Comparison of ENCODE assay signal across 15 cellular contexts in genomic region chr9:16825364-16825763, GRCh38. TPM values are rescaled to one million over a fixed set of nuclear protein-coding genes. Genes with fewer than 3 reads are reported as not detected.
DNase-seq lines count a peak whose midpoint lies in the region; ATAC-seq, FAIRE-seq and TF ChIP-seq lines count a peak whose summit lies in the region.
"Had no signal": no experiment of that assay in that cellular context is flagged by ENCODE, and none has a peak within 500 bp of the region (broad histone marks: within the 10 kb centered on the region; RNA-seq: fewer than 3 reads in every experiment).

No MANE protein-coding gene starts in this region.

- H3K9ac ChIP-seq in astrocyte (ENCODE audit: low read length) (peak overlapping the region; percentile 57), iPS-15b (ENCODE audit: low read depth, low read length) (peak overlapping the region; percentile 8)

- TF ChIP-seq CTCF in astrocyte (IDR thresholded peaks at IDR 0.05; ENCODE audit: insufficient read depth, low read depth, low read length) = no peak
- TF ChIP-seq CTCF in suprapubic skin (IDR thresholded peaks at IDR 0.05) = no peak

- no peak overlapping the region for H3K4me3 Mint-ChIP-seq in astrocyte (ENCODE audit: unreplicated experiment)
- H3K4me3 Mint-ChIP-seq: activated naive CD4-positive, alpha-beta T cell treated with anti-CD3 and anti-CD28 coated beads for 36 hours; naive B cell had no signal

- H3K9me3 ChIP-seq in astrocyte (ENCODE audit: insufficient read depth, low read depth, low read length) (no peaks in the 10 kb centered on the region), iPS-15b (ENCODE audit: control insufficient read depth, insufficient read depth, low read length) (no peaks in the 10 kb centered on the region), suprapubic skin (no peaks in the 10 kb centered on the region)
- H3K9me3 ChIP-seq: colonic mucosa had no signal

- H3K4me1 Mint-ChIP-seq in astrocyte (ENCODE audit: low read depth, unreplicated experiment) = peaks cover 45% of the 10 kb centered on the region
- H3K4me1 Mint-ChIP-seq: naive B cell had no signal

- TF ChIP-seq POLR2A in suprapubic skin (IDR thresholded peaks at IDR 0.05) = no peak

- peak overlapping the region; percentile 78 for H3K4me2 ChIP-seq in astrocyte (ENCODE audit: low read length)

- H3K27ac ChIP-seq in astrocyte (ENCODE audit: low read depth, low read length) = peak overlapping the region; percentile 65
- H3K27ac ChIP-seq in suprapubic skin = peak overlapping the region; percentile 35
- H3K27ac ChIP-seq: foreskin keratinocyte had no signal

- H3K4me3 ChIP-seq in astrocyte (ENCODE audit: insufficient read depth, low read depth, low read length) = peak overlapping the region; percentile 9
- no peak overlapping the region for H3K4me3 ChIP-seq in iPS-15b (ENCODE audit: low read depth, low read length)
- no peak overlapping the region for H3K4me3 ChIP-seq in suprapubic skin
- H3K4me3 ChIP-seq: colonic mucosa had no signal

- TF ChIP-seq EP300 in suprapubic skin (IDR thresholded peaks at IDR 0.05) = no peak

- peak; percentile 47 for FAIRE-seq in astrocyte (lab: Jason Lieb, UNC)
- FAIRE-seq: TTC549 had no signal

- H3K27me3 ChIP-seq in astrocyte (ENCODE audit: insufficient read depth, low read length) (no peaks in the 10 kb centered on the region), iPS-15b (ENCODE audit: control insufficient read depth, insufficient read depth, low read length) (no peaks in the 10 kb centered on the region), suprapubic skin (no peaks in the 10 kb centered on the region)
- H3K27me3 ChIP-seq: colonic mucosa had no signal

- no peaks in the 10 kb centered on the region for H4K20me1 ChIP-seq in astrocyte (ENCODE audit: insufficient read depth, low read length)

- 52% methylated on average over 1 of the region's 1 CpG for WGBS in suprapubic skin

- DNase-seq in HCEC 1CT (peak; percentile 65), astrocyte (ENCODE audit: low read depth) (peak; percentile 25), suprapubic skin (ENCODE audit: low spot score in 2 of 2) (no peak), islet precursor cell (no peak)
- DNase-seq: activated naive CD4-positive, alpha-beta T cell treated with anti-CD3 and anti-CD28 coated beads for 36 hours; colonic mucosa; foreskin keratinocyte; naive B cell; NCI-H2029 treated with DMSO at 0.1 percent for 48 hours; right cardiac atrium; SHP77 treated with DMSO at 0.1 percent for 48 hours had no signal

- no peaks in the 10 kb centered on the region for H3K36me3 Mint-ChIP-seq in astrocyte (ENCODE audit: low read depth, unreplicated experiment)
- H3K36me3 Mint-ChIP-seq: naive B cell had no signal

- peak overlapping the region; percentile 96 for H3K27ac Mint-ChIP-seq in astrocyte (ENCODE audit: unreplicated experiment)
- H3K27ac Mint-ChIP-seq: activated naive CD4-positive, alpha-beta T cell treated with anti-CD3 and anti-CD28 coated beads for 36 hours had no signal

- H3K36me3 ChIP-seq in astrocyte (ENCODE audit: insufficient read depth, low read length) (no peaks in the 10 kb centered on the region), iPS-15b (ENCODE audit: control insufficient read depth, insufficient read depth, low read length) (no peaks in the 10 kb centered on the region), suprapubic skin (no peaks in the 10 kb centered on the region)
- H3K36me3 ChIP-seq: colonic mucosa had no signal

- H3K4me1 ChIP-seq in astrocyte (ENCODE audit: insufficient read depth, low read length) (peaks cover 35% of the 10 kb centered on the region), iPS-15b (ENCODE audit: control insufficient read depth, insufficient read depth, low read length) (peaks cover 24% of the 10 kb centered on the region), suprapubic skin (peaks cover 27% of the 10 kb centered on the region)
- H3K4me1 ChIP-seq: colonic mucosa had no signal

- no peak for ATAC-seq in GM21825 (IDR thresholded peaks at IDR 0.05; ENCODE audit: unreplicated experiment)
- ATAC-seq in HG03571 (IDR thresholded peaks at IDR 0.05; ENCODE audit: unreplicated experiment) = no peak

- no peaks in the 10 kb centered on the region for H3K27me3 Mint-ChIP-seq in astrocyte (ENCODE audit: low read depth, unreplicated experiment)

- H2AFZ ChIP-seq in astrocyte (ENCODE audit: low read depth, low read length) = no peak overlapping the region

- H3K79me2 ChIP-seq in astrocyte (ENCODE audit: insufficient read depth, low read length) = peaks cover 36% of the 10 kb centered on the region

- H3K9me3 Mint-ChIP-seq in astrocyte (ENCODE audit: unreplicated experiment) = no peaks in the 10 kb centered on the region
- H3K9me3 Mint-ChIP-seq: activated naive CD4-positive, alpha-beta T cell treated with anti-CD3 and anti-CD28 coated beads for 36 hours had no signal

RNA-seq across cellular contexts. Expression of gene BNC2, which starts 45.1 kb away (rescaled TPM):
- total RNA-seq in astrocyte (38.0 and 47.4 TPM in 2 replicates), suprapubic skin (10 to 100 TPM in 2 of 4 donors, 1 to 10 TPM in 2; 6.5 to 12.3 (median 8.9) TPM)
- total RNA-seq: activated naive CD4-positive, alpha-beta T cell treated with anti-CD3 and anti-CD28 coated beads for 36 hours had no signal

Comparison
In these comparisons a context has a peak if more than half of its experiments do, and no peak if none do; other contexts are left out.
1. DNase-seq: peak in HCEC 1CT (single experiment) and astrocyte (single experiment); none in suprapubic skin (0 of 2) and islet precursor cell (single experiment).